Comparison of ENCODE assay signal across 18 cellular contexts in the genomic region with DNA sequence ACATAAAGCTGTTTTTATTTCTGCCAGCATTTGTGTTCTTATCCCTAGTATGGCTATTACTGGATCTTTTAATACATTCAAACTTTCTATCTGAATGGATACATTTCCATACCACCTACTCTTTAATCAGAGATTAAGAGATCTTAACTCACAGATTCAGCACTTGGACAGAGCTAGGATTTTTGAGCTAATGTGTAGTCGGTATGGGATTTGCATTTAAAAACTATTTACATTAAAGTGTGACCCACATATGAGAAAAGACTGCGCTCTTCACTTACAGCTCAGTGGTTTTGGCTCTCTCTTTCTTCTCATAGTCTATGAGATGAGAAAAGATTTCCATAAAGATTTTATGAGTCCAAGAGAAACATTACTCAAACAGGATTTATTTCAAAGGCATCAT. TPM values are rescaled to one million over a fixed set of nuclear protein-coding genes. Genes with fewer than 3 reads are reported as not detected.
A peak's percentile ranks its signal among the peaks of the same experiment; 100 is the strongest.
DNase-seq lines count a peak whose midpoint lies in the region; ATAC-seq and TF ChIP-seq lines count a peak whose summit lies in the region.
"Had no signal": no experiment of that assay in that cellular context is flagged by ENCODE, and none has a peak within 500 bp of the region (broad histone marks: within the 10 kb centered on the region; RNA-seq: fewer than 3 reads in every experiment).

No MANE protein-coding gene starts in this region.

- H3K9me3 ChIP-seq in GM23248 (ENCODE audit: low read depth): no peaks in the 10 kb centered on the region
- H3K9me3 ChIP-seq in adipocyte (ENCODE audit: control insufficient read depth, low read length): no peaks in the 10 kb centered on the region
- H3K9me3 ChIP-seq: BLaER1 treated with 17β-estradiol and CSF1 and Interleukin-3, amounts not matched to agents 10 nM and 100 nM; HAP-1 had no signal

- peaks cover 2% of the 10 kb centered on the region for H3K27me3 Mint-ChIP-seq in HFFc6 (ENCODE audit: insufficient read depth)
- H3K27me3 Mint-ChIP-seq in stimulated activated naive CD8-positive, alpha-beta T cell treated with anti-CD3 and anti-CD28 coated beads, Interleukin-15, amount 100 ng/mL, for 72 hours: peaks cover 64% of the 10 kb centered on the region

- peaks cover 11% of the 10 kb centered on the region; the same call in 1 of the 2 replicates for H3K4me1 Mint-ChIP-seq in HFFc6 (ENCODE audit: low read depth)
- no peaks in the 10 kb centered on the region for H3K4me1 Mint-ChIP-seq in stimulated activated naive CD8-positive, alpha-beta T cell treated with anti-CD3 and anti-CD28 coated beads, Interleukin-15, amount 100 ng/mL, for 72 hours

- H3K27ac Mint-ChIP-seq in HFFc6: no peak overlapping the region
- no peak overlapping the region for H3K27ac Mint-ChIP-seq in stimulated activated naive CD8-positive, alpha-beta T cell treated with anti-CD3 and anti-CD28 coated beads, Interleukin-15, amount 100 ng/mL, for 72 hours
- H3K27ac Mint-ChIP-seq: CD4-positive, alpha-beta T cell had no signal

- ATAC-seq in HG02623 (IDR thresholded peaks at IDR 0.05; ENCODE audit: unreplicated experiment): no peak
- no peak for ATAC-seq in stimulated activated naive CD8-positive, alpha-beta T cell treated with anti-CD3 and anti-CD28 coated beads, Interleukin-15, amount 100 ng/mL, for 72 hours
- ATAC-seq: GM12878 had no signal

- H3K79me2 ChIP-seq in GM23248 (ENCODE audit: insufficient read depth): peaks cover 17% of the 10 kb centered on the region

- no peaks in the 10 kb centered on the region for H3K36me3 Mint-ChIP-seq in HFFc6 (ENCODE audit: low read depth)

- no peak overlapping the region for H3K4me3 Mint-ChIP-seq in HFFc6
- no peak overlapping the region for H3K4me3 Mint-ChIP-seq in stimulated activated naive CD8-positive, alpha-beta T cell treated with anti-CD3 and anti-CD28 coated beads, Interleukin-15, amount 100 ng/mL, for 72 hours
- H3K4me3 Mint-ChIP-seq: CD4-positive, alpha-beta T cell had no signal

- peaks cover 10% of the 10 kb centered on the region; the same call in 1 of the 2 replicates for H3K9me3 Mint-ChIP-seq in HFFc6
- no peaks in the 10 kb centered on the region for H3K9me3 Mint-ChIP-seq in stimulated activated naive CD8-positive, alpha-beta T cell treated with anti-CD3 and anti-CD28 coated beads, Interleukin-15, amount 100 ng/mL, for 72 hours
- H3K9me3 Mint-ChIP-seq: CD4-positive, alpha-beta T cell had no signal

- no peak for TF ChIP-seq CTCF in HFFc6 (IDR thresholded peaks at IDR 0.05)

- H3K9me2 ChIP-seq in GM23248 (ENCODE audit: insufficient read depth): no peaks in the 10 kb centered on the region

- H2AFZ ChIP-seq in GM23248: no peak overlapping the region

- in situ Hi-C loops in GM23248 (cut with MboI): no loop called here

- DNase-seq in GM23248 (peak; percentile 58), HFFc6 (peak; percentile 1), adipocyte (ENCODE audit: low read depth) (peak; percentile 29), retina (no peak), NCI-H1048 (lab: John Stamatoyannopoulos, UW) (no peak)
- no peak for DNase-seq in stimulated activated naive CD8-positive, alpha-beta T cell treated with anti-CD3 and anti-CD28 coated beads, Interleukin-15, amount 100 ng/mL, for 72 hours
- DNase-seq: Calu3; CD4-positive, alpha-beta T cell; DMS 273 treated with DMSO at 0.1 percent for 48 hours; KBM-7 had no signal

- H3K4me3 ChIP-seq in GM23248 (no peak overlapping the region), adipocyte (ENCODE audit: low read length) (no peak overlapping the region)
- H3K4me3 ChIP-seq: BLaER1 treated with 17β-estradiol and CSF1 and Interleukin-3, amounts not matched to agents 10 nM and 100 nM; GM12878; HAP-1 had no signal

- H3K4me1 ChIP-seq in GM23248 (ENCODE audit: insufficient read depth) (peaks cover 35% of the 10 kb centered on the region), adipocyte (ENCODE audit: control insufficient read depth, insufficient read depth, low read length) (peaks cover 19% of the 10 kb centered on the region)
- H3K4me1 ChIP-seq: BLaER1 treated with 17β-estradiol and CSF1 and Interleukin-3, amounts not matched to agents 10 nM and 100 nM; HAP-1 had no signal

- H3K4me2 ChIP-seq in GM23248 (ENCODE audit: unreplicated experiment): peak overlapping the region; percentile 10
- H3K4me2 ChIP-seq: BLaER1 treated with 17β-estradiol and CSF1 and Interleukin-3, amounts not matched to agents 10 nM and 100 nM had no signal

- no peak overlapping the region for H3K9ac ChIP-seq in GM23248
- H3K9ac ChIP-seq in adipocyte (ENCODE audit: low read length): no peak overlapping the region
- H3K9ac ChIP-seq: BLaER1 treated with 17β-estradiol and CSF1 and Interleukin-3, amounts not matched to agents 10 nM and 100 nM had no signal

- H4K20me1 ChIP-seq in GM23248 (ENCODE audit: insufficient read depth): no peaks in the 10 kb centered on the region
- H4K20me1 ChIP-seq: BLaER1 treated with 17β-estradiol and CSF1 and Interleukin-3, amounts not matched to agents 10 nM and 100 nM had no signal

- H3K27me3 ChIP-seq in GM23248 (replicated peaks; ENCODE audit: insufficient read depth) (no peaks in the 10 kb centered on the region), adipocyte (replicated peaks; ENCODE audit: control insufficient read depth, insufficient read depth, low read length) (no peaks in the 10 kb centered on the region)
- H3K27me3 ChIP-seq: BLaER1 treated with 17β-estradiol and CSF1 and Interleukin-3, amounts not matched to agents 10 nM and 100 nM had no signal

- 54 to 58% methylated on average over 2 of the region's 2 CpGs for WGBS in GM23248 (ENCODE audit: low coverage in 1 of 2, low lambda C conversion rate in 2 of 2, missing lambda C conversion rate in 2 of 2), 2 experiments

- H3F3A ChIP-seq in GM23248 (ENCODE audit: insufficient read depth): peaks cover 35% of the 10 kb centered on the region

- no peak overlapping the region for H3K27ac ChIP-seq in GM23248
- H3K27ac ChIP-seq: BLaER1 treated with 17β-estradiol and CSF1 and Interleukin-3, amounts not matched to agents 10 nM and 100 nM had no signal

- H3K36me3 ChIP-seq in GM23248 (ENCODE audit: low read depth) (no peaks in the 10 kb centered on the region), adipocyte (ENCODE audit: control insufficient read depth, insufficient read depth, low read length, severe bottlenecking) (no peaks in the 10 kb centered on the region)
- H3K36me3 ChIP-seq: BLaER1 treated with 17β-estradiol and CSF1 and Interleukin-3, amounts not matched to agents 10 nM and 100 nM; HAP-1 had no signal

RNA-seq across cellular contexts. Expression of gene HMGB4, which starts 16.4 kb away (rescaled TPM):
- total RNA-seq in GM23248 (2014; rRNA removed; shearing (Covaris generic)): not detected in 2 replicates
- polyA plus RNA-seq in GM23248 (2016; fragmentation: Nextera tagmentation; extraction: Ambion mirVana): not detected in 2 replicates
- total RNA-seq in HFFc6 (2021; fragmentation: NEBNext Ultra II Directional; extraction: Animal tissue kit (Norgen Biotek cat#: 25700)): not detected
- total RNA-seq: A673; Calu3; CD4-positive, alpha-beta T cell; Daoy; G401; GM12878; H1 had no signal
- polyA plus RNA-seq: GM12878, H1 had no signal

Comparison
In these comparisons a context has a peak if more than half of its experiments do, and no peak if none do; other contexts are left out.
1. DNase-seq: peak in GM23248 (single experiment), HFFc6 (single experiment) and adipocyte (single experiment); none in retina (single experiment), stimulated activated naive CD8-positive, alpha-beta T cell treated with anti-CD3 and anti-CD28 coated beads, Interleukin-15, amount 100 ng/mL, for 72 hours (0 of 2) and NCI-H1048 (single experiment).